ENCODE assay signal across 6 cellular contexts in genomic region chr12:57765698-57766463, GRCh38. TPM values are rescaled to one million over a fixed set of nuclear protein-coding genes. Genes with fewer than 3 reads are reported as not detected.
DNase-seq lines count a peak whose midpoint lies in the region; ATAC-seq, FAIRE-seq and TF ChIP-seq lines count a peak whose summit lies in the region.

No MANE protein-coding gene starts in this region.

- FAIRE-seq in HTR-8/SVneo (lab: Jason Lieb, UNC) = no peak

- peak overlapping the region; percentile 83 for H3K4me3 ChIP-seq in GM23338
- H3K4me3 ChIP-seq in astrocyte of the spinal cord (ENCODE audit: low read depth, low read length) = peak overlapping the region; percentile 16
- H3K4me3 ChIP-seq in neural cell (ENCODE audit: low read length) = peak overlapping the region; percentile 47

- peaks cover 71% of the 10 kb centered on the region for H3K27me3 ChIP-seq in GM23338 (ENCODE audit: insufficient read depth)
- peaks cover 55% of the 10 kb centered on the region for H3K27me3 ChIP-seq in neural cell (ENCODE audit: insufficient read depth, low read depth, low read length)

- no peak overlapping the region for H3K27ac Mint-ChIP-seq in GM23338

- TF ChIP-seq CTCF in GM23338 (conservative IDR thresholded peaks at IDR 0.05; ENCODE audit: low read depth in 2 of 2) (no peak), astrocyte of the spinal cord (IDR thresholded peaks at IDR 0.05; ENCODE audit: low read depth, low read length) (peak; percentile 0), neural cell (IDR thresholded peaks at IDR 0.05; ENCODE audit: poor library complexity, severe bottlenecking) (no peak)

- H3K9ac ChIP-seq in neural cell (ENCODE audit: low read length) = no peak overlapping the region

- no peak for TF ChIP-seq EP300 in neural cell (conservative IDR thresholded peaks at IDR 0.05; ENCODE audit: poor library complexity, severe bottlenecking)

- H3K36me3 Mint-ChIP-seq in GM23338 (ENCODE audit: low read depth) = peaks cover 29% of the 10 kb centered on the region

- peaks cover 46% of the 10 kb centered on the region for H3K27me3 Mint-ChIP-seq in GM23338 (ENCODE audit: insufficient read depth, low read depth, poor library complexity)

- 0 out of 2 replicates have a peak, but pooled peaks cover 7% of the 10 kb centered on the region for H4K20me1 ChIP-seq in GM23338 (replicated peaks; ENCODE audit: insufficient read depth)
- no peaks in the 10 kb centered on the region for H4K20me1 ChIP-seq in neural cell (ENCODE audit: insufficient read depth)

- peak overlapping the region; percentile 97 for H3K4me2 ChIP-seq in GM23338
- H3K4me2 ChIP-seq in neural cell (ENCODE audit: low read length) = no peak overlapping the region

- H3K27ac ChIP-seq in GM23338 (ENCODE audit: low read depth) = no peak overlapping the region
- no peak overlapping the region for H3K27ac ChIP-seq in neural cell (ENCODE audit: low read length)

- no peak for TF ChIP-seq RAD21 in neural cell (conservative IDR thresholded peaks at IDR 0.05)

- H3F3A ChIP-seq in GM23338 (replicated peaks; ENCODE audit: low read depth) (peaks cover 11% of the 10 kb centered on the region), neural cell (ENCODE audit: insufficient read depth, low read length, poor library complexity, severe bottlenecking) (no peaks in the 10 kb centered on the region)

- DNase-seq in GM23338 (ENCODE audit: low spot score) (peak; percentile 36), astrocyte of the spinal cord (ENCODE audit: low read depth, low spot score) (no peak), SIG-M5 treated with dmso at 0.1 percent for 504 hours (lab: John Stamatoyannopoulos, UW; ENCODE audit: unreplicated experiment) (no peak), C1 segment of cervical spinal cord (lab: John Stamatoyannopoulos, UW) (no peak), HTR-8/SVneo (ENCODE audit: insufficient read length, low spot score) (no peak)

- H3K79me2 ChIP-seq in GM23338 (replicated peaks; ENCODE audit: insufficient read depth) (no peaks in the 10 kb centered on the region), neural cell (replicated peaks; ENCODE audit: insufficient read depth, low read length) (no peaks in the 10 kb centered on the region)

- peak overlapping the region; percentile 68 for H3K4me3 Mint-ChIP-seq in GM23338

- no peaks in the 10 kb centered on the region for H3K9me3 ChIP-seq in neural cell (ENCODE audit: low read length)

- H3K9me3 Mint-ChIP-seq in GM23338 = no peaks in the 10 kb centered on the region

- in situ Hi-C loops in astrocyte of the spinal cord (cut with HindIII; ENCODE audit: low sequenced_read_pairs) = no loop called here

- H3K36me3 ChIP-seq in GM23338 (ENCODE audit: insufficient read depth) (no peaks in the 10 kb centered on the region; the same call in 1 of the 2 replicates), neural cell (ENCODE audit: insufficient read depth, low read length) (no peaks in the 10 kb centered on the region)

- peaks cover 36% of the 10 kb centered on the region for H3K4me1 Mint-ChIP-seq in GM23338

- H3K4me1 ChIP-seq in GM23338 (ENCODE audit: insufficient read depth) = peaks cover 21% of the 10 kb centered on the region; the same call in 1 of the 2 replicates

- H2AFZ ChIP-seq in GM23338 (peak overlapping the region; percentile 95; the same call in 1 of the 2 replicates), neural cell (ENCODE audit: low read depth, low read length) (no peak overlapping the region)

- ATAC-seq in GM23338 = peak; percentile 15

- no peaks in the 10 kb centered on the region for H3K9me2 ChIP-seq in GM23338 (ENCODE audit: insufficient read depth)
- H3K9me2 ChIP-seq in neural cell (ENCODE audit: insufficient read depth, low read length) = no peaks in the 10 kb centered on the region

TF ChIP-seq in GM23338, 12 proteins besides CTCF, POLR2A, EP300 and RAD21:
- TF ChIP-seq ZNF114 (CRISPR knock-in tag; IDR thresholded peaks at IDR 0.05) (no peak), EZH2 (IDR thresholded peaks at IDR 0.05; ENCODE audit: low read depth, unreplicated experiment) (peak; percentile 84)
TF ChIP-seq in GM23338: peak in this region for 1.

TF ChIP-seq in neural cell, 6 proteins besides CTCF, POLR2A, EP300 and RAD21:
- TF ChIP-seq EZH2 (IDR thresholded peaks at IDR 0.05; ENCODE audit: borderline replicate concordance, insufficient read depth, low read length, poor library complexity, severe bottlenecking) = peak; percentile 86
- TF ChIP-seq REST (IDR thresholded peaks at IDR 0.05; ENCODE audit: borderline replicate concordance) = no peak

RNA-seq across cellular contexts. Expression of gene CYP27B1, which starts 1.0 kb away (rescaled TPM):
- total RNA-seq in GM23338 (2014; rRNA removed; shearing (Covaris generic)) = 2.7 and 6.8 TPM in 2 replicates
- polyA plus RNA-seq in GM23338 (2016; fragmentation: Nextera tagmentation; extraction: Ambion mirVana) (0.83 and 1.1 TPM in 2 replicates), neural cell (0.86 and 1.4 TPM in 2 replicates)
- not detected in 2 replicates for polyA minus RNA-seq in neural cell

RNA-seq across cellular contexts. Expression of gene METTL1, which starts 6.0 kb away (rescaled TPM):
- 12.2 and 18.9 TPM in 2 replicates for total RNA-seq in GM23338 (2014; rRNA removed; shearing (Covaris generic))
- polyA plus RNA-seq in GM23338 (2016; fragmentation: Nextera tagmentation; extraction: Ambion mirVana) = 39.5 and 47.0 TPM in 2 replicates
- polyA plus RNA-seq in neural cell = 1.9 and 2.0 TPM in 2 replicates
- 0.81 TPM in 1 of 2 replicates, not detected in the other for polyA minus RNA-seq in neural cell

RNA-seq across cellular contexts. Expression of gene EEF1AKMT3, which starts 6.5 kb away (rescaled TPM):
- total RNA-seq in GM23338 (2014; rRNA removed; shearing (Covaris generic)) = 3.0 and 5.3 TPM in 2 replicates
- polyA plus RNA-seq in GM23338 (2016; fragmentation: Nextera tagmentation; extraction: Ambion mirVana) (1.3 and 1.7 TPM in 2 replicates), neural cell (1.6 and 2.0 TPM in 2 replicates)
- 0.46 and 0.73 TPM in 2 replicates for polyA minus RNA-seq in neural cell

RNA-seq across cellular contexts. Expression of gene MARCHF9, which starts 11.0 kb away (rescaled TPM):
- total RNA-seq in GM23338 (2014; rRNA removed; shearing (Covaris generic)) = 2.9 and 3.5 TPM in 2 replicates
- polyA plus RNA-seq in GM23338 (2016; fragmentation: Nextera tagmentation; extraction: Ambion mirVana) = 3.1 and 3.3 TPM in 2 replicates
- 34.5 and 47.8 TPM in 2 replicates for polyA plus RNA-seq in neural cell
- 23.6 and 29.9 TPM in 2 replicates for polyA minus RNA-seq in neural cell

RNA-seq across cellular contexts. Expression of gene CDK4, which starts 13.8 kb away (rescaled TPM):
- total RNA-seq in GM23338 (2014; rRNA removed; shearing (Covaris generic)) = 198 and 214 TPM in 2 replicates
- polyA plus RNA-seq in GM23338 (2016; fragmentation: Nextera tagmentation; extraction: Ambion mirVana) (105 and 108 TPM in 2 replicates), neural cell (81.3 and 104 TPM in 2 replicates)
- polyA minus RNA-seq in neural cell = 53.9 and 59.4 TPM in 2 replicates

Comparison
In these comparisons a context has a peak if more than half of its experiments do, and no peak if none do; other contexts are left out.
1. H3K4me3 ChIP-seq: peak in every context shown above with its lines; median percentile 83 in GM23338; 47 in neural cell; 16 in astrocyte of the spinal cord.
2. RNA of gene METTL1, which starts 6.0 kb away (polyA plus RNA-seq): 39.5 to 47.0 TPM in GM23338; 1.9 to 2.0 TPM in neural cell; every median in the first group is over 10 times any median in the second.